ENCODE assay signal across 14 cellular contexts in the genomic region with DNA sequence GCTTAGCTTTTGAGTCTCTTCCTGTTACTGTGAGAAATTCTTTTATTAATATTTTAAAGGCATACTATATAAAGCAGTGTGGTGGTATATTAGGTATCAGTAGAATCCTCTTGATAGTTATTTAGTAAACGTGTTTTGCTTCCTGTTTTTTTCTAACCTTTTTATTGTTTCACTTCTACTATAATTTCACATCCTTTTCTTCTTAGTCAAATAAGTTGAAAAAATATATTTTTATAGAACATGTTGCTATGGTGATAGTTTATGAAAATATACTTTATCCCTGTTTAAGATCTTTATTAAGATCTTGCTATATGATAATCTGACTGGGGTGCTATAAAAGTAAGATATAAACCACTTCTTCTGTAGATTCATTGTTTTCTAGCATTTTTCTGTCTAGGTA. TPM values are rescaled to one million over a fixed set of nuclear protein-coding genes. Genes with fewer than 3 reads are reported as not detected.
DNase-seq lines count a peak whose midpoint lies in the region; ATAC-seq, FAIRE-seq and TF ChIP-seq lines count a peak whose summit lies in the region.
"Had no signal": no experiment of that assay in that cellular context is flagged by ENCODE, and none has a peak within 500 bp of the region (broad histone marks: within the 10 kb centered on the region; RNA-seq: fewer than 3 reads in every experiment).

No MANE protein-coding gene starts in this region.

- no peak for FAIRE-seq in GM19239 (lab: Jason Lieb, UNC)

- H3K27ac Mint-ChIP-seq in HFFc6, result no peak overlapping the region
- H3K27ac Mint-ChIP-seq in activated naive CD8-positive, alpha-beta T cell treated with anti-CD3 and anti-CD28 coated beads, Interleukin-2, amount 50 U/mL, for 24 hours, result no peak overlapping the region
- H3K27ac Mint-ChIP-seq in natural killer cell treated with Interleukin-12 subunit alpha and Interleukin-12 subunit beta and Interleukin-15 and Interleukin-18, amount 100 ng/mL, for 72 hours, result no peak overlapping the region
- H3K27ac Mint-ChIP-seq: dendritic cell treated with granulocyte-macrophage colony-stimulating factor and Interleukin-4, amounts not matched to agents 40 ng/mL and 50 ng/mL, for 4 days had no signal

- H3K9me3 ChIP-seq in BLaER1 treated with 17β-estradiol and CSF1 and Interleukin-3, amounts not matched to agents 10 nM and 100 nM (replicated peaks in 1 of 11), result peaks cover 3 to 27% (median 15%) of the 10 kb centered on the region in 11 experiments; a peak in 16 of 22 replicates
- H3K9me3 ChIP-seq: adrenal gland, mucosa of descending colon had no signal

- H3K9me3 Mint-ChIP-seq in HFFc6, result no peaks in the 10 kb centered on the region
- H3K9me3 Mint-ChIP-seq in activated naive CD8-positive, alpha-beta T cell treated with anti-CD3 and anti-CD28 coated beads, Interleukin-2, amount 50 U/mL, for 24 hours, result no peaks in the 10 kb centered on the region
- no peaks in the 10 kb centered on the region for H3K9me3 Mint-ChIP-seq in natural killer cell treated with Interleukin-12 subunit alpha and Interleukin-12 subunit beta and Interleukin-15 and Interleukin-18, amount 100 ng/mL, for 72 hours
- H3K9me3 Mint-ChIP-seq: dendritic cell treated with granulocyte-macrophage colony-stimulating factor and Interleukin-4, amounts not matched to agents 40 ng/mL and 50 ng/mL, for 4 days had no signal

- no peak for TF ChIP-seq CTCF in HFFc6 (IDR thresholded peaks at IDR 0.05)

- H3K36me3 ChIP-seq in BLaER1 treated with 17β-estradiol and CSF1 and Interleukin-3, amounts not matched to agents 10 nM and 100 nM, result peaks cover 3 to 39% (median 10%) of the 10 kb centered on the region in 11 experiments; a peak in 13 of 22 replicates
- H3K36me3 ChIP-seq: adrenal gland had no signal

- ATAC-seq in activated naive CD8-positive, alpha-beta T cell treated with anti-CD3 and anti-CD28 coated beads, Interleukin-2, amount 50 U/mL, for 24 hours, result no peak
- ATAC-seq in natural killer cell treated with Interleukin-12 subunit alpha and Interleukin-12 subunit beta and Interleukin-15 and Interleukin-18, amount 100 ng/mL, for 72 hours, result no peak
- no peak for ATAC-seq in HG03095 (IDR thresholded peaks at IDR 0.05; ENCODE audit: unreplicated experiment)
- ATAC-seq: mucosa of descending colon had no signal

- DNase-seq in HFFc6 (no peak), NCI-H2196 (lab: John Stamatoyannopoulos, UW; ENCODE audit: unreplicated experiment) (no peak), activated gamma-delta T cell treated with Interleukin-2 at 50 U/mL for 16 hours (no peak), GM19239 (ENCODE audit: insufficient read length, low spot score) (no peak)
- no peak for DNase-seq in activated naive CD8-positive, alpha-beta T cell treated with anti-CD3 and anti-CD28 coated beads, Interleukin-2, amount 50 U/mL, for 24 hours
- no peak for DNase-seq in natural killer cell treated with Interleukin-12 subunit alpha and Interleukin-12 subunit beta and Interleukin-15 and Interleukin-18, amount 100 ng/mL, for 72 hours (ENCODE audit: low spot score)
- DNase-seq: adrenal gland, GF-D8, mucosa of descending colon, NCI-H510A, SIG-M5 had no signal

- H3K4me3 Mint-ChIP-seq in HFFc6, result peak overlapping the region; percentile 98; the same call in 1 of the 2 replicates
- peak overlapping the region; percentile 95 for H3K4me3 Mint-ChIP-seq in activated naive CD8-positive, alpha-beta T cell treated with anti-CD3 and anti-CD28 coated beads, Interleukin-2, amount 50 U/mL, for 24 hours
- H3K4me3 Mint-ChIP-seq in natural killer cell treated with Interleukin-12 subunit alpha and Interleukin-12 subunit beta and Interleukin-15 and Interleukin-18, amount 100 ng/mL, for 72 hours, result peak overlapping the region; percentile 97
- H3K4me3 Mint-ChIP-seq: dendritic cell treated with granulocyte-macrophage colony-stimulating factor and Interleukin-4, amounts not matched to agents 40 ng/mL and 50 ng/mL, for 4 days had no signal

- peak overlapping the region in 3 of 11 experiments; percentile 11 to 30 (median 11); a peak in 2 of 22 replicates for H3K27ac ChIP-seq in BLaER1 treated with 17β-estradiol and CSF1 and Interleukin-3, amounts not matched to agents 10 nM and 100 nM
- H3K27ac ChIP-seq: adrenal gland had no signal

- H3K27me3 Mint-ChIP-seq in HFFc6 (ENCODE audit: insufficient read depth), result 0 out of 2 replicates have a peak, but pooled peaks cover 2% of the 10 kb centered on the region
- H3K27me3 Mint-ChIP-seq in activated naive CD8-positive, alpha-beta T cell treated with anti-CD3 and anti-CD28 coated beads, Interleukin-2, amount 50 U/mL, for 24 hours, result no peaks in the 10 kb centered on the region
- no peaks in the 10 kb centered on the region for H3K27me3 Mint-ChIP-seq in natural killer cell treated with Interleukin-12 subunit alpha and Interleukin-12 subunit beta and Interleukin-15 and Interleukin-18, amount 100 ng/mL, for 72 hours
- H3K27me3 Mint-ChIP-seq: dendritic cell treated with granulocyte-macrophage colony-stimulating factor and Interleukin-4, amounts not matched to agents 40 ng/mL and 50 ng/mL, for 4 days had no signal

- H3K9ac ChIP-seq in BLaER1 treated with 17β-estradiol and CSF1 and Interleukin-3, amounts not matched to agents 10 nM and 100 nM, result peak overlapping the region in 1 of 11 experiments; percentile 6; a peak in 1 of 22 replicates

- peaks cover 12% of the 10 kb centered on the region for H3K36me3 Mint-ChIP-seq in HFFc6 (ENCODE audit: low read depth)
- H3K36me3 Mint-ChIP-seq in activated naive CD8-positive, alpha-beta T cell treated with anti-CD3 and anti-CD28 coated beads, Interleukin-2, amount 50 U/mL, for 24 hours (ENCODE audit: low read depth), result peaks cover 19% of the 10 kb centered on the region
- no peaks in the 10 kb centered on the region for H3K36me3 Mint-ChIP-seq in natural killer cell treated with Interleukin-12 subunit alpha and Interleukin-12 subunit beta and Interleukin-15 and Interleukin-18, amount 100 ng/mL, for 72 hours

- peaks cover 0 to 54% (median 12%) of the 10 kb centered on the region in 11 experiments; a peak in 11 of 22 replicates for H4K20me1 ChIP-seq in BLaER1 treated with 17β-estradiol and CSF1 and Interleukin-3, amounts not matched to agents 10 nM and 100 nM

- peak overlapping the region; percentile 69 to 93 (median 83); a peak in 20 of 22 replicates for H3K4me2 ChIP-seq in BLaER1 treated with 17β-estradiol and CSF1 and Interleukin-3, amounts not matched to agents 10 nM and 100 nM

- peaks cover 21 to 50% (median 33%) of the 10 kb centered on the region in 10 experiments for H3K4me1 ChIP-seq in BLaER1 treated with 17β-estradiol and CSF1 and Interleukin-3, amounts not matched to agents 10 nM and 100 nM

- peaks cover 54% of the 10 kb centered on the region for H3K4me1 Mint-ChIP-seq in HFFc6 (ENCODE audit: low read depth)
- peaks cover 64% of the 10 kb centered on the region for H3K4me1 Mint-ChIP-seq in activated naive CD8-positive, alpha-beta T cell treated with anti-CD3 and anti-CD28 coated beads, Interleukin-2, amount 50 U/mL, for 24 hours
- H3K4me1 Mint-ChIP-seq in natural killer cell treated with Interleukin-12 subunit alpha and Interleukin-12 subunit beta and Interleukin-15 and Interleukin-18, amount 100 ng/mL, for 72 hours (ENCODE audit: low read depth in 2 of 2), result peaks cover 36 to 41% of the 10 kb centered on the region in 2 donors

- no peaks in the 10 kb centered on the region for H3K27me3 ChIP-seq in BLaER1 treated with 17β-estradiol and CSF1 and Interleukin-3, amounts not matched to agents 10 nM and 100 nM
- H3K27me3 ChIP-seq: adrenal gland had no signal

- H3K4me3 ChIP-seq in BLaER1 treated with 17β-estradiol and CSF1 and Interleukin-3, amounts not matched to agents 10 nM and 100 nM, result peak overlapping the region in 3 of 10 experiments; percentile 12 to 95 (median 85); a peak in 3 of 20 replicates
- H3K4me3 ChIP-seq: mucosa of descending colon had no signal

RNA-seq across cellular contexts. Expression of gene POLK, which starts 2.1 kb away (rescaled TPM):
- 10 to 100 TPM; 25.5 to 30.8 (median 28.7) TPM for total RNA-seq in HFFc6 (2021; fragmentation: NEBNext Ultra II Directional; extraction: Animal tissue kit (Norgen Biotek cat#: 25700))
- 10 to 100 TPM; 32.3 to 33.9 TPM for total RNA-seq in natural killer cell treated with Interleukin-12 subunit alpha and Interleukin-12 subunit beta and Interleukin-15 and Interleukin-18, amount 100 ng/mL, for 72 hours

RNA-seq across cellular contexts. Expression of gene CERT1, which starts 2.4 kb away (rescaled TPM):
- 10 to 100 TPM; 19.4 to 28.3 (median 22.4) TPM for total RNA-seq in HFFc6 (2021; fragmentation: NEBNext Ultra II Directional; extraction: Animal tissue kit (Norgen Biotek cat#: 25700))
- total RNA-seq in natural killer cell treated with Interleukin-12 subunit alpha and Interleukin-12 subunit beta and Interleukin-15 and Interleukin-18, amount 100 ng/mL, for 72 hours, result 10 to 100 TPM; 30.6 to 39.5 TPM
